Comparison of ENCODE assay signal across 1 cellular context in genomic region chr1:10473145-10473765, GRCh38.
A peak's percentile ranks its signal among the peaks of the same experiment; 100 is the strongest.
TF ChIP-seq lines count a peak whose summit lies in the region.

No MANE protein-coding gene starts in this region.

TF ChIP-seq in GM12878, 131 proteins besides CTCF, POLR2A, EP300 and RAD21:
- TF ChIP-seq TBL1XR1 (IDR thresholded peaks at IDR 0.05; ENCODE audit: low read depth, low read length) (no peak), NR2C2 (IDR thresholded peaks at IDR 0.05; ENCODE audit: borderline replicate concordance, control insufficient read depth, insufficient read length, low read depth) (no peak), PRDM15 (CRISPR knock-in tag; IDR thresholded peaks at IDR 0.05) (no peak), CEBPB (IDR thresholded peaks at IDR 0.05; ENCODE audit: borderline replicate concordance in 1 of 2, low read depth in 2 of 2, low read length in 2 of 2) (no peak), MAX (IDR thresholded peaks at IDR 0.05; ENCODE audit: low read depth, low read length) (no peak), REST (IDR thresholded peaks at IDR 0.05; ENCODE audit: low read depth, low read length) (no peak), MLLT1 (IDR thresholded peaks at IDR 0.05) (peak; percentile 72)
